ENCODE assay signal across 19 cellular contexts in the genomic region with DNA sequence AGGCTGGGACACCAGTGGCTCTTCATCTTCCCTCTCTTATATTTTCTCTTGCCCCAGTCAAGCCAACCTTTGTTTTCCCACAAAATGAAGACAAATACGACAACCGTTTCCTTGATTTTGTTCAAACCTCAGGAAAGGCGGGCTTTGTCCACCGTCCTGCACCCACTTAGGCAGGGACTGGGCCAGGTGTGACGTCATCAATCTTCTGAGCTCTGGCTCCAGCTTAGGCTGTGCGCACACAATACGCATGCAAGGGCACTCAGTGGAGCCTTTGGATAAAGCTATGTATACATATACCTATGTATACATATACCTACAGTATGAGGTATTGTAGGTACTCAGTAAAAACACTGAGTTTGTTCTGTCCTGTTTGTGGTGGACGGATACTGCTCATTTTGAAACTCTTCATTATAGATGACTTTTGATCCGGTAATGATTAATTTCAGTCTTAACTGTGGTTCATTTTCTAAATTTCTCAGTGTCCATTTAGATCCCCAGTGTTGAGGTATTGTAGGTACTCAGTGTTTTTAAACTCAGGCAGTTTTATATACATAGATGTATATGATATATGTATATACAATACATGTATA.
DNase-seq lines count a peak whose midpoint lies in the region; ATAC-seq and TF ChIP-seq lines count a peak whose summit lies in the region.
"Had no signal": no experiment of that assay in that cellular context is flagged by ENCODE, and none has a peak within 500 bp of the region (broad histone marks: within the 10 kb centered on the region; RNA-seq: fewer than 3 reads in every experiment).

No MANE protein-coding gene starts in this region.

- no peaks in the 10 kb centered on the region for H3K36me3 ChIP-seq in neuronal stem cell (replicated peaks in 1 of 2; ENCODE audit: control insufficient read depth in 2 of 2, insufficient read depth in 2 of 2, low read length in 2 of 2)
- H3K36me3 ChIP-seq in WERI-Rb-1, result no peaks in the 10 kb centered on the region
- H3K36me3 ChIP-seq: HAP-1, SJSA1 had no signal

- no peak overlapping the region for H3K9ac ChIP-seq in neuronal stem cell (ENCODE audit: low read depth, low read length, poor library complexity)
- H3K9ac ChIP-seq: KMS-11 had no signal

- POLR2A ChIA-PET in HEK293T (lab: Yijun Ruan, JAX), result no interaction called here

- H3K4me3 Mint-ChIP-seq in activated T-cell treated with anti-CD3 and anti-CD28 coated beads, Interleukin-2, amount 50 U/mL, for 72 hours, result peak overlapping the region; percentile 36 to 42
- peak overlapping the region; percentile 38 for H3K4me3 Mint-ChIP-seq in activated T-helper 17 cell treated with anti-CD3 and anti-CD28 coated beads, Interleukin-2, amount 50 U/mL, for 72 hours
- H3K4me3 Mint-ChIP-seq: GM23338 had no signal

- CTCF ChIA-PET in HEK293T (lab: Yijun Ruan, JAX), result no interaction called here

- H3K23ac ChIP-seq in neuronal stem cell (ENCODE audit: low read depth, low read length, poor library complexity), result no peak overlapping the region

- no peak overlapping the region for H3K27ac Mint-ChIP-seq in activated T-cell treated with anti-CD3 and anti-CD28 coated beads, Interleukin-2, amount 50 U/mL, for 72 hours
- H3K27ac Mint-ChIP-seq in activated T-helper 17 cell treated with anti-CD3 and anti-CD28 coated beads, Interleukin-2, amount 50 U/mL, for 72 hours, result peak overlapping the region; percentile 83
- H3K27ac Mint-ChIP-seq: GM23338 had no signal

- H3K4me3 ChIP-seq in GM12865 (ENCODE audit: low read depth, low read length), result no peak overlapping the region
- no peak overlapping the region for H3K4me3 ChIP-seq in neuronal stem cell (ENCODE audit: low read length in 2 of 2)
- H3K4me3 ChIP-seq in WERI-Rb-1 (ENCODE audit: low read depth, low read length), result no peak overlapping the region
- H3K4me3 ChIP-seq: GM23338, HAP-1, SJSA1 had no signal

- H3K4ac ChIP-seq in neuronal stem cell (ENCODE audit: low read length), result no peak overlapping the region

- H2BK5ac ChIP-seq in neuronal stem cell (ENCODE audit: low read length), result no peak overlapping the region

- H3K36me3 Mint-ChIP-seq in activated T-cell treated with anti-CD3 and anti-CD28 coated beads, Interleukin-2, amount 50 U/mL, for 72 hours (ENCODE audit: insufficient read depth in 2 of 2), result no peaks in the 10 kb centered on the region
- H3K36me3 Mint-ChIP-seq in activated T-helper 17 cell treated with anti-CD3 and anti-CD28 coated beads, Interleukin-2, amount 50 U/mL, for 72 hours (ENCODE audit: low read depth), result no peaks in the 10 kb centered on the region

- no peaks in the 10 kb centered on the region for H3K27me3 ChIP-seq in neuronal stem cell (ENCODE audit: control insufficient read depth in 3 of 3, insufficient read depth in 3 of 3, low read depth in 1 of 3, low read length in 3 of 3)
- no peaks in the 10 kb centered on the region for H3K27me3 ChIP-seq in WERI-Rb-1 (ENCODE audit: insufficient read depth, low read depth, severe bottlenecking)
- H3K27me3 ChIP-seq: SJSA1 had no signal

- ATAC-seq in activated T-cell treated with anti-CD3 and anti-CD28 coated beads, Interleukin-2, amount 50 U/mL, for 72 hours (replicated peaks in 1 of 2), result peak in 1 of 2 donors; percentile 18
- ATAC-seq in activated T-helper 17 cell treated with anti-CD3 and anti-CD28 coated beads, Interleukin-2, amount 50 U/mL, for 72 hours (replicated peaks), result peak; percentile 20

- TF ChIP-seq CTCF in GM12865 (IDR thresholded peaks at IDR 0.05; ENCODE audit: insufficient read depth, low read depth, low read length, missing control alignments), result no peak
- no peak for TF ChIP-seq CTCF in WERI-Rb-1 (IDR thresholded peaks at IDR 0.05; ENCODE audit: low read depth, low read length)

- H3K79me1 ChIP-seq in neuronal stem cell (ENCODE audit: low read depth, low read length), result no peaks in the 10 kb centered on the region

- H3K9me3 ChIP-seq in neuronal stem cell (replicated peaks in 1 of 2; ENCODE audit: control insufficient read depth in 2 of 2, insufficient read depth in 1 of 2, low read depth in 1 of 2, low read length in 2 of 2) (no peaks in the 10 kb centered on the region), WERI-Rb-1 (ENCODE audit: severe bottlenecking) (no peaks in the 10 kb centered on the region)
- H3K9me3 ChIP-seq: HAP-1 had no signal

- no peak overlapping the region for H2AFZ ChIP-seq in neuronal stem cell (ENCODE audit: low read length)
- H2AFZ ChIP-seq: GM23338 had no signal

- H2BK120ac ChIP-seq in neuronal stem cell (ENCODE audit: low read depth, low read length), result no peak overlapping the region

- H3K4me2 ChIP-seq in neuronal stem cell (ENCODE audit: insufficient read depth, low read length, poor library complexity, severe bottlenecking), result no peak overlapping the region
- H3K4me2 ChIP-seq: GM23338, KMS-11 had no signal

- no peak overlapping the region for H4K8ac ChIP-seq in neuronal stem cell (ENCODE audit: low read depth, low read length)

- H3K18ac ChIP-seq in neuronal stem cell (ENCODE audit: low read length), result no peak overlapping the region

- peak overlapping the region; percentile 76 for H2AK5ac ChIP-seq in neuronal stem cell (ENCODE audit: low read depth, low read length)

- peaks cover 7 to 9% of the 10 kb centered on the region in 2 donors for H3K4me1 ChIP-seq in neuronal stem cell (ENCODE audit: control insufficient read depth in 2 of 2, insufficient read depth in 1 of 2, low read depth in 1 of 2, low read length in 2 of 2)

- no CpG with 5 or more reads among the region's 9 CpGs for WGBS in neuronal stem cell (ENCODE audit: extremely low coverage in 2 of 2, insufficient read length in 2 of 2, insufficient replicate concordance in 1 of 2), 2 donors

- H3K27me3 Mint-ChIP-seq in activated T-cell treated with anti-CD3 and anti-CD28 coated beads, Interleukin-2, amount 50 U/mL, for 72 hours (ENCODE audit: low read depth), result peaks cover 47% of the 10 kb centered on the region
- H3K27me3 Mint-ChIP-seq in activated T-helper 17 cell treated with anti-CD3 and anti-CD28 coated beads, Interleukin-2, amount 50 U/mL, for 72 hours, result peaks cover 25% of the 10 kb centered on the region

- no peak overlapping the region for H2BK12ac ChIP-seq in neuronal stem cell (ENCODE audit: low read length)

- no peak overlapping the region for H2BK15ac ChIP-seq in neuronal stem cell (ENCODE audit: low read length)

- no peak for DNase-seq in activated T-cell treated with anti-CD3 and anti-CD28 coated beads, Interleukin-2, amount 50 U/mL, for 72 hours
- DNase-seq in activated T-cell treated with anti-CD3 and anti-CD28 coated beads, Interleukin-2, amount 50 U/mL, for 1 hour, result no peak
- DNase-seq in GM12865 (ENCODE audit: low read depth), result peak; percentile 17
- no peak for DNase-seq in neuronal stem cell (ENCODE audit: low spot score)
- DNase-seq in WERI-Rb-1, result no peak
- DNase-seq in HEK293T (ENCODE audit: extremely low spot score), result no peak
- DNase-seq: DMS153, IMR-90, MM.1S, NCI-H2029, NCI-H446 treated with DMSO at 0.1 percent for 48 hours, NCI-H526, Right ventricle myocardium superior, RPMI8226 had no signal

- no peak overlapping the region for H4K91ac ChIP-seq in neuronal stem cell (ENCODE audit: low read depth, low read length, poor library complexity)

- H3K14ac ChIP-seq in neuronal stem cell (ENCODE audit: low read length), result no peak overlapping the region

- peaks cover 46% of the 10 kb centered on the region for H3K4me1 Mint-ChIP-seq in activated T-cell treated with anti-CD3 and anti-CD28 coated beads, Interleukin-2, amount 50 U/mL, for 72 hours (ENCODE audit: low read depth)
- peaks cover 21% of the 10 kb centered on the region for H3K4me1 Mint-ChIP-seq in activated T-helper 17 cell treated with anti-CD3 and anti-CD28 coated beads, Interleukin-2, amount 50 U/mL, for 72 hours

- H3K9me3 Mint-ChIP-seq in activated T-cell treated with anti-CD3 and anti-CD28 coated beads, Interleukin-2, amount 50 U/mL, for 72 hours, result no peaks in the 10 kb centered on the region
- peaks cover 3% of the 10 kb centered on the region for H3K9me3 Mint-ChIP-seq in activated T-helper 17 cell treated with anti-CD3 and anti-CD28 coated beads, Interleukin-2, amount 50 U/mL, for 72 hours
- H3K9me3 Mint-ChIP-seq: GM23338 had no signal

- H3K27ac ChIP-seq in neuronal stem cell (replicated peaks; ENCODE audit: low read length) (no peak overlapping the region), WERI-Rb-1 (no peak overlapping the region)
- H3K27ac ChIP-seq: KMS-11, SJSA1 had no signal

TF ChIP-seq in HEK293T, 16 proteins besides CTCF, POLR2A, EP300 and RAD21:
- no peak for TF ChIP-seq ARNT (IDR thresholded peaks at IDR 0.05)
- no peak for TF ChIP-seq LEF1 (IDR thresholded peaks at IDR 0.05; ENCODE audit: borderline replicate concordance)
- TF ChIP-seq HDGF (IDR thresholded peaks at IDR 0.05; ENCODE audit: borderline replicate concordance), result no peak
- TF ChIP-seq L3MBTL2 (conservative IDR thresholded peaks at IDR 0.05), result no peak
- no peak for TF ChIP-seq NFRKB (IDR thresholded peaks at IDR 0.05)
- no peak for TF ChIP-seq ELF4 (IDR thresholded peaks at IDR 0.05)
